20 cellular contexts compared by ENCODE assay signal in the genomic region with DNA sequence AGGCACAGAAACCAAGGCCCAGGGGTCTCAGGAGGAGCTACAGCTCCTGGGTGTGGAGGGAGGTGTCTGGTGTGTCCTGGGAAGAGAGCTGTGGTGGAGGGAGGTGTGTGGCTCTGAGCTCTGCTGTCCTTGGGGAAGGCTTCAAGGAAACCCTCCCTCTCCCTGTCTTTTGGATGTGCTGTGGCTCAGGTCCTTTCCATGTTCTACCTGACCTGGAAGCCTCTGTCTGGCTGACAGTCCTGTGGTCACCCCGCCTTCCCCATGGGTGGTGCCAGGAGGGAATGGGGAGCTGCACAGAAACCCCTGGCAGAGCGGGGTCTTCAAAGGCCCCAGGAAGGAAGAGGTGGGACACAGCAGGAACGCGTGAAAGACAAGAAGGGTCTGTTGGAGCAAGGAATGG. TPM values are rescaled to one million over a fixed set of nuclear protein-coding genes. Genes with fewer than 3 reads are reported as not detected.
DNase-seq lines count a peak whose midpoint lies in the region; ATAC-seq and TF ChIP-seq lines count a peak whose summit lies in the region.
"Had no signal": no experiment of that assay in that cellular context is flagged by ENCODE, and none has a peak within 500 bp of the region (broad histone marks: within the 10 kb centered on the region; RNA-seq: fewer than 3 reads in every experiment).

No MANE protein-coding gene starts in this region.

- peak; percentile 29 for DNase-seq in activated CD8-positive, alpha-beta memory T cell treated with anti-CD3 and anti-CD28 coated beads, Interleukin-2, amount 50 U/mL, for 48 hours
- DNase-seq in activated CD8-positive, alpha-beta memory T cell treated with anti-CD3 and anti-CD28 coated beads for 24 hours: no peak
- DNase-seq in mucosa of descending colon (no peak), ureter (ENCODE audit: low spot score) (peak; percentile 28)
- DNase-seq in activated naive CD4-positive, alpha-beta T cell treated with anti-CD3 and anti-CD28 coated beads, Interleukin-2, amount 50 U/mL, for 16 hours: no peak
- DNase-seq: C1 segment of cervical spinal cord; Calu3; CD4-positive, alpha-beta memory T cell; COR-L47; DMS53; DMS79 treated with DMSO at 0.1 percent for 48 hours; GF-D8; H9 had no signal

- peak; percentile 6 for ATAC-seq in mucosa of descending colon
- ATAC-seq in HG03460 (IDR thresholded peaks at IDR 0.05; ENCODE audit: unreplicated experiment): no peak
- ATAC-seq: GM23338, HCT116 had no signal

- no peak overlapping the region for H3K4me3 ChIP-seq in mucosa of descending colon
- H3K4me3 ChIP-seq: GM23338 had no signal

- no peak for TF ChIP-seq CTCF in mucosa of descending colon (IDR thresholded peaks at IDR 0.05)

- intact Hi-C loops in mucosa of descending colon (cut with DNase I, micrococcal nuclease): no loop called here

- H3K9me3 ChIP-seq in mucosa of descending colon: no peaks in the 10 kb centered on the region

- no peaks in the 10 kb centered on the region for H3K36me3 ChIP-seq in mucosa of descending colon (ENCODE audit: low read depth)

- H3K4me1 ChIP-seq in mucosa of descending colon (ENCODE audit: low read depth): no peaks in the 10 kb centered on the region

RNA-seq across cellular contexts. Expression of gene CEACAM7, which starts 0.6 kb away (rescaled TPM):
- total RNA-seq in mucosa of descending colon (1,000 to 10,000 TPM in 2 of 3 donors, 100 to 1,000 TPM in 1; 753 to 3,639 (median 2,117) TPM), ureter (0.36 TPM)
- total RNA-seq: B cell; CD4-positive, alpha-beta memory T cell; Daoy; G401; H4; H9 had no signal

RNA-seq across cellular contexts. Expression of gene CEACAM5, which starts 19.7 kb away (rescaled TPM):
- total RNA-seq in mucosa of descending colon (1,000 to 10,000 TPM; 2,069 to 7,240 (median 3,325) TPM), ureter (0.36 TPM)
- total RNA-seq: B cell; CD4-positive, alpha-beta memory T cell; Daoy; G401; GM23338; H4; H9 had no signal

Comparison
In these comparisons a context has a peak if more than half of its experiments do, and no peak if none do; other contexts are left out.
1. DNase-seq: peak in activated CD8-positive, alpha-beta memory T cell treated with anti-CD3 and anti-CD28 coated beads, Interleukin-2, amount 50 U/mL, for 48 hours (single experiment) and ureter (single experiment); none in activated CD8-positive, alpha-beta memory T cell treated with anti-CD3 and anti-CD28 coated beads for 24 hours (single experiment), mucosa of descending colon (0 of 3) and activated naive CD4-positive, alpha-beta T cell treated with anti-CD3 and anti-CD28 coated beads, Interleukin-2, amount 50 U/mL, for 16 hours (single experiment).
2. RNA of gene CEACAM7, which starts 0.6 kb away (total RNA-seq): 753 to 3,639 TPM in mucosa of descending colon; 0.36 TPM in ureter (single experiment); every median in the first group is over 100 times any median in the second.
3. RNA of gene CEACAM5, which starts 19.7 kb away (total RNA-seq): 2,069 to 7,240 TPM in mucosa of descending colon; 0.36 TPM in ureter (single experiment); every median in the first group is over 1,000 times any median in the second.